In the genomic region with DNA sequence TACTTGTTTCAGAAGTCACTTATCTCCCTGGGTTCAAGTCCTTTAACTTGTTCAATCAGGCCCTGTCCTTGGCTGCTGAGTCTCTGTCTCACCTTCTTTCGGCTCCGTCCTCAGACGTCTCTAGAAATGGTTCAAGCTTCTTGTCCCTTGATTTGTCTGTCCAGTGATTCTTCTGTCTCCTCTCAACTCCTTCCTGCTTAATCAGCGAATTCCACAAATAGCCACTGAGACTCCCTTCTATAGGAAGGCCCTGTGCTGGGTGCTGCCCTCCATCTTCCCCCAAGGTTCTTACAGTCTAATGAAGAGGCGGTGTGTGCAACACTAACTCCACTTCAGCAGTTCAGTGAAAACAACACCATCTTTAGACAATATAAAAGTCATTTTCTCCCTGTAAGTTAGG, we compare ENCODE assay signal across 31 cellular contexts. TPM values are rescaled to one million over a fixed set of nuclear protein-coding genes. Genes with fewer than 3 reads are reported as not detected.
"Had no signal": no experiment of that assay in that cellular context is flagged by ENCODE, and none has a peak within 500 bp of the region (broad histone marks: within the 10 kb centered on the region; RNA-seq: fewer than 3 reads in every experiment).

No MANE protein-coding gene starts in this region.

- H3K4me3 Mint-ChIP-seq: dendritic cell treated with granulocyte-macrophage colony-stimulating factor and Interleukin-4, amounts not matched to agents 40 ng/mL and 50 ng/mL, for 4 days; naive thymus-derived CD4-positive, alpha-beta T cell; nephron; stimulated activated effector memory CD8-positive, alpha-beta T cell treated with anti-CD3 and anti-CD28 coated beads, Interleukin-12 subunit alpha, Interleukin-12 subunit beta, amount 100 ng/mL, for 72 hours; type B pancreatic cell had no signal

- FAIRE-seq: endothelial cell of umbilical vein, islet of Langerhans, pancreas, urothelium cell line had no signal

- H3K4me1 ChIP-seq: colonic mucosa, gastroesophageal sphincter, heart right ventricle, left lung, pancreas, testis had no signal

- H3K4me1 Mint-ChIP-seq: naive thymus-derived CD4-positive, alpha-beta T cell; stimulated activated effector memory CD8-positive, alpha-beta T cell treated with anti-CD3 and anti-CD28 coated beads, Interleukin-12 subunit alpha, Interleukin-12 subunit beta, amount 100 ng/mL, for 72 hours had no signal

- H3K27ac Mint-ChIP-seq: dendritic cell treated with granulocyte-macrophage colony-stimulating factor and Interleukin-4, amounts not matched to agents 40 ng/mL and 50 ng/mL, for 4 days; naive thymus-derived CD4-positive, alpha-beta T cell; progenitor cell of endocrine pancreas; stimulated activated effector memory CD8-positive, alpha-beta T cell treated with anti-CD3 and anti-CD28 coated beads, Interleukin-12 subunit alpha, Interleukin-12 subunit beta, amount 100 ng/mL, for 72 hours; type B pancreatic cell had no signal

- H3K9me3 ChIP-seq: colonic mucosa, esophagus muscularis mucosa, gastroesophageal sphincter, heart right ventricle, left lung, pancreas, stomach, testis, tibial artery had no signal

- H3K36me3 Mint-ChIP-seq: naive thymus-derived CD4-positive, alpha-beta T cell; stimulated activated effector memory CD8-positive, alpha-beta T cell treated with anti-CD3 and anti-CD28 coated beads, Interleukin-12 subunit alpha, Interleukin-12 subunit beta, amount 100 ng/mL, for 72 hours; type B pancreatic cell had no signal

- H3K36me3 ChIP-seq: colonic mucosa, esophagus muscularis mucosa, gastroesophageal sphincter, heart right ventricle, left lung, pancreas, stomach, tibial artery had no signal

- ATAC-seq: foreskin keratinocyte; gastroesophageal sphincter; heart right ventricle; left cardiac atrium; left lung; naive thymus-derived CD4-positive, alpha-beta T cell; pancreas; sciatic nerve; stimulated activated effector memory CD8-positive, alpha-beta T cell treated with anti-CD3 and anti-CD28 coated beads, Interleukin-12 subunit alpha, Interleukin-12 subunit beta, amount 100 ng/mL, for 72 hours had no signal

- H3K4me3 ChIP-seq: colonic mucosa, esophagus muscularis mucosa, gastroesophageal sphincter, heart right ventricle, left lung, pancreas, stomach, testis, tibial artery had no signal

- DNase-seq: colonic mucosa; effector CD8-positive, alpha-beta T cell; foreskin keratinocyte; glutamatergic neuron; heart right ventricle; hippocampal formation; left cardiac atrium; left lung; mesenchymal stem cell; midbrain; naive thymus-derived CD4-positive, alpha-beta T cell; nucleus accumbens; pancreas; stimulated activated CD4-positive, alpha-beta T cell treated with anti-CD3 and anti-CD28 coated beads, Interleukin-2, amount 100 ng/mL, for 24 hours; stimulated activated CD4-positive, alpha-beta T cell treated with anti-CD3 and anti-CD28 coated beads, Interleukin-4, amount 100 ng/mL, for 24 hours; stimulated activated naive CD4-positive, alpha-beta T cell treated with Interleukin-2 at 50 U/mL for 16 hours; stomach; testis; tibial artery had no signal

- H3K27me3 ChIP-seq: colonic mucosa, pancreas, testis had no signal

- H3K27ac ChIP-seq: colonic mucosa, esophagus muscularis mucosa, foreskin keratinocyte, gastroesophageal sphincter, heart right ventricle, left lung, pancreas, stomach, testis, tibial artery had no signal

- H3K9me3 Mint-ChIP-seq: dendritic cell treated with granulocyte-macrophage colony-stimulating factor and Interleukin-4, amounts not matched to agents 40 ng/mL and 50 ng/mL, for 4 days; nephron; stimulated activated effector memory CD8-positive, alpha-beta T cell treated with anti-CD3 and anti-CD28 coated beads, Interleukin-12 subunit alpha, Interleukin-12 subunit beta, amount 100 ng/mL, for 72 hours; type B pancreatic cell had no signal

RNA-seq across cellular contexts. Expression of a gene that starts 12.7 kb away (rescaled TPM):
- total RNA-seq: endothelial cell of umbilical vein, skeletal muscle tissue had no signal
